Comparison of ENCODE assay signal across 25 cellular contexts in genomic region chr1:65998763-65999583, GRCh38.
DNase-seq lines count a peak whose midpoint lies in the region; ATAC-seq, FAIRE-seq and TF ChIP-seq lines count a peak whose summit lies in the region.
"Had no signal": no experiment of that assay in that cellular context is flagged by ENCODE, and none has a peak within 500 bp of the region (broad histone marks: within the 10 kb centered on the region; RNA-seq: fewer than 3 reads in every experiment).

No MANE protein-coding gene starts in this region.

- POLR2A ChIA-PET in A549 (lab: Yijun Ruan, JAX) = no interaction called here

- peak in 1 of 2 experiments; percentile 29; a peak in 2 of 6 replicates for ATAC-seq in A549
- ATAC-seq in activated CD8-positive, alpha-beta memory T cell treated with anti-CD3 and anti-CD28 coated beads, Interleukin-2, amount 10 ng/mL, durations not matched to agents 7 days and 5 days = no peak
- no peak for ATAC-seq in HG03571 (IDR thresholded peaks at IDR 0.05; ENCODE audit: unreplicated experiment)
- ATAC-seq: HCT116 had no signal

- H3K9me3 Mint-ChIP-seq in activated CD8-positive, alpha-beta memory T cell treated with anti-CD3 and anti-CD28 coated beads, Interleukin-2, amount 10 ng/mL, durations not matched to agents 7 days and 5 days (ENCODE audit: low read depth) = no peaks in the 10 kb centered on the region
- H3K9me3 Mint-ChIP-seq: CD4-positive, alpha-beta T cell had no signal

- no peak overlapping the region for H2BK120ac ChIP-seq in trophoblast cell (ENCODE audit: insufficient read depth, low read length, poor library complexity)

- H3K79me1 ChIP-seq in trophoblast cell (ENCODE audit: low read length) = no peaks in the 10 kb centered on the region

- H3K36me3 ChIP-seq in trophoblast cell (ENCODE audit: control insufficient read depth in 1 of 2, insufficient read depth in 2 of 2, low read length in 2 of 2) = no peaks in the 10 kb centered on the region
- H3K36me3 ChIP-seq: BLaER1 treated with 17β-estradiol and CSF1 and Interleukin-3, amounts not matched to agents 10 nM and 100 nM; SJSA1 had no signal

- no peaks in the 10 kb centered on the region for H3K27me3 ChIP-seq in trophoblast cell (ENCODE audit: insufficient read depth, low read length)
- H3K27me3 ChIP-seq: BLaER1 treated with 17β-estradiol and CSF1 and Interleukin-3, amounts not matched to agents 10 nM and 100 nM; SJSA1 had no signal

- no peak for TF ChIP-seq CTCF in A549 (IDR thresholded peaks at IDR 0.05)

- H3K9me3 ChIP-seq in A549 (no peaks in the 10 kb centered on the region), trophoblast cell (ENCODE audit: insufficient read depth, low read depth, low read length) (no peaks in the 10 kb centered on the region)
- H3K9me3 ChIP-seq: BLaER1 treated with 17β-estradiol and CSF1 and Interleukin-3, amounts not matched to agents 10 nM and 100 nM; SJSA1 had no signal

- no peak for FAIRE-seq in A549 (lab: Jason Lieb, UNC)
- FAIRE-seq: D721Med, GM18507 had no signal

- no peak for TF ChIP-seq EP300 in A549 (IDR thresholded peaks at IDR 0.05)

- H3K14ac ChIP-seq in trophoblast cell (ENCODE audit: low read length) = no peak overlapping the region

- no peak overlapping the region for H3K4ac ChIP-seq in trophoblast cell (ENCODE audit: low read depth, low read length)

- H2BK12ac ChIP-seq in trophoblast cell (ENCODE audit: low read length) = no peak overlapping the region

- H3K4me1 Mint-ChIP-seq in activated CD8-positive, alpha-beta memory T cell treated with anti-CD3 and anti-CD28 coated beads, Interleukin-2, amount 10 ng/mL, durations not matched to agents 7 days and 5 days = no peaks in the 10 kb centered on the region

- no peak for DNase-seq in A549 (ENCODE audit: low read depth in 1 of 2, low spot score in 1 of 2)
- DNase-seq in SK-N-DZ (ENCODE audit: low spot score) = peak; percentile 26
- peak; percentile 73 to 86 for DNase-seq in trophoblast cell
- DNase-seq in activated CD8-positive, alpha-beta memory T cell treated with anti-CD3 and anti-CD28 coated beads, Interleukin-2, amount 10 ng/mL, durations not matched to agents 7 days and 5 days = no peak
- DNase-seq in NCI-H2171 treated with DMSO at 0.1 percent for 48 hours (lab: John Stamatoyannopoulos, UW) = no peak
- no peak for DNase-seq in NCI-H526 (lab: John Stamatoyannopoulos, UW)
- DNase-seq: 8988T; CD4-positive, alpha-beta T cell; Karpas-422; NCI-H1092 treated with DMSO at 0.1 percent for 48 hours; NCI-H1436; NCI-H187; NCI-H2081 treated with DMSO at 0.1 percent for 48 hours; NCI-H2171; NCI-H774; PC-9; Right ventricle myocardium superior; RPMI8226 had no signal

- H4K91ac ChIP-seq in trophoblast cell (ENCODE audit: low read depth, low read length) = no peak overlapping the region

- no peak overlapping the region for H3K27ac Mint-ChIP-seq in activated CD8-positive, alpha-beta memory T cell treated with anti-CD3 and anti-CD28 coated beads, Interleukin-2, amount 10 ng/mL, durations not matched to agents 7 days and 5 days
- H3K27ac Mint-ChIP-seq: CD4-positive, alpha-beta T cell had no signal

- TF ChIP-seq RAD21 in A549 (conservative IDR thresholded peaks at IDR 0.05 in 1 of 2, IDR thresholded peaks at IDR 0.05 in 1 of 2) = no peak

- H3K4me3 Mint-ChIP-seq in activated CD8-positive, alpha-beta memory T cell treated with anti-CD3 and anti-CD28 coated beads, Interleukin-2, amount 10 ng/mL, durations not matched to agents 7 days and 5 days = no peak overlapping the region
- H3K4me3 Mint-ChIP-seq: CD4-positive, alpha-beta T cell had no signal

- TF ChIP-seq POLR2A in A549 (IDR thresholded peaks at IDR 0.05; ENCODE audit: low read length) = no peak

- H3K23ac ChIP-seq in trophoblast cell (ENCODE audit: low read length) = no peak overlapping the region

- 77% methylated on average over 6 of the region's 6 CpGs for WGBS in A549 (ENCODE audit: missing lambda C conversion rate)
- WGBS in trophoblast cell (ENCODE audit: extremely low coverage, insufficient coverage, insufficient read length) = no CpG with 5 or more reads among the region's 6 CpGs

- no peak overlapping the region for H4K8ac ChIP-seq in trophoblast cell (ENCODE audit: low read depth, low read length)

- no peak overlapping the region for H2AK5ac ChIP-seq in trophoblast cell (ENCODE audit: low read length)

- no peak overlapping the region for H3K9ac ChIP-seq in trophoblast cell (ENCODE audit: low read length)
- H3K9ac ChIP-seq: BLaER1 treated with 17β-estradiol and CSF1 and Interleukin-3, amounts not matched to agents 10 nM and 100 nM had no signal

- no peak overlapping the region for H3K18ac ChIP-seq in trophoblast cell (ENCODE audit: low read length)

- H4K12ac ChIP-seq in trophoblast cell (ENCODE audit: low read depth, low read length) = no peak overlapping the region

- peaks cover 30% of the 10 kb centered on the region for H3K27me3 Mint-ChIP-seq in activated CD8-positive, alpha-beta memory T cell treated with anti-CD3 and anti-CD28 coated beads, Interleukin-2, amount 10 ng/mL, durations not matched to agents 7 days and 5 days

- no peaks in the 10 kb centered on the region for H3K36me3 Mint-ChIP-seq in activated CD8-positive, alpha-beta memory T cell treated with anti-CD3 and anti-CD28 coated beads, Interleukin-2, amount 10 ng/mL, durations not matched to agents 7 days and 5 days

- CTCF ChIA-PET in A549 (lab: Yijun Ruan, JAX) = interaction anchor here (0.9 to 1.6 kb wide), 2 partner anchors 243 to 438 kb away, joined by 3 to 4 read pairs; no protein-coding TSS in a partner anchor
- CTCF ChIA-PET in activated CD8-positive, alpha-beta memory T cell treated with anti-CD3 and anti-CD28 coated beads, Interleukin-2, amount 10 ng/mL, durations not matched to agents 7 days and 5 days (lab: Charles Lee) = no interaction called here

- H3K79me2 ChIP-seq in trophoblast cell (ENCODE audit: control insufficient read depth, insufficient read depth, low read length, poor library complexity) = no peaks in the 10 kb centered on the region

- H3K4me2 ChIP-seq in A549 = peak overlapping the region; percentile 82
- H3K4me2 ChIP-seq in trophoblast cell (ENCODE audit: low read length) = no peak overlapping the region
- H3K4me2 ChIP-seq: BLaER1 treated with 17β-estradiol and CSF1 and Interleukin-3, amounts not matched to agents 10 nM and 100 nM; PC-9 had no signal

- H3K27ac ChIP-seq in A549 (peak overlapping the region in 1 of 2 experiments; percentile 58; a peak in 2 of 6 replicates), cingulate gyrus (ENCODE audit: low read depth, low read length) (peak overlapping the region; percentile 15), trophoblast cell (ENCODE audit: low read depth, low read length) (no peak overlapping the region)
- H3K27ac ChIP-seq: BLaER1 treated with 17β-estradiol and CSF1 and Interleukin-3, amounts not matched to agents 10 nM and 100 nM; PC-9; SJSA1 had no signal

- H2AFZ ChIP-seq in trophoblast cell (ENCODE audit: insufficient read depth, low read length, poor library complexity) = no peak overlapping the region
- H2AFZ ChIP-seq: PC-9 had no signal

- H3K4me1 ChIP-seq in A549 (peaks cover 71% of the 10 kb centered on the region), trophoblast cell (ENCODE audit: control insufficient read depth in 1 of 2, insufficient read depth in 2 of 2, low read length in 2 of 2) (no peaks in the 10 kb centered on the region)
- H3K4me1 ChIP-seq: BLaER1 treated with 17β-estradiol and CSF1 and Interleukin-3, amounts not matched to agents 10 nM and 100 nM; SJSA1 had no signal

- H2BK5ac ChIP-seq in trophoblast cell (ENCODE audit: low read depth, low read length, poor library complexity) = no peak overlapping the region

- H3K4me3 ChIP-seq in A549 = no peak overlapping the region
- no peak overlapping the region for H3K4me3 ChIP-seq in trophoblast cell (ENCODE audit: low read depth, low read length)
- H3K4me3 ChIP-seq: BLaER1 treated with 17β-estradiol and CSF1 and Interleukin-3, amounts not matched to agents 10 nM and 100 nM; PC-9; SJSA1 had no signal

TF ChIP-seq in A549, 52 proteins besides CTCF, POLR2A, EP300 and RAD21 (continues in another document):
- TF ChIP-seq BCL3 (IDR thresholded peaks at IDR 0.05) = no peak
- no peak for TF ChIP-seq EHMT2 (IDR thresholded peaks at IDR 0.05; ENCODE audit: low read depth)
- TF ChIP-seq SMC3 (IDR thresholded peaks at IDR 0.05) = no peak
- no peak for TF ChIP-seq HOXA7 (CRISPR knock-in tag; IDR thresholded peaks at IDR 0.05)
- TF ChIP-seq JUN (IDR thresholded peaks at IDR 0.05) = no peak
- TF ChIP-seq NFE2L2 (conservative IDR thresholded peaks at IDR 0.05; ENCODE audit: low read length) = no peak
- TF ChIP-seq ATOH8 (CRISPR knock-in tag; IDR thresholded peaks at IDR 0.05; ENCODE audit: low read depth) = no peak
- no peak for TF ChIP-seq ELK1 (IDR thresholded peaks at IDR 0.05; ENCODE audit: low read depth, low read length)

Comparison
In these comparisons a context has a peak if more than half of its experiments do, and no peak if none do; other contexts are left out.
1. DNase-seq: peak in SK-N-DZ (single experiment) and trophoblast cell (2 of 2); none in A549 (0 of 2), activated CD8-positive, alpha-beta memory T cell treated with anti-CD3 and anti-CD28 coated beads, Interleukin-2, amount 10 ng/mL, durations not matched to agents 7 days and 5 days (single experiment), NCI-H2171 treated with DMSO at 0.1 percent for 48 hours (single experiment) and NCI-H526 (0 of 2).